Comparison of ENCODE assay signal across 1 cellular context in the genomic region with DNA sequence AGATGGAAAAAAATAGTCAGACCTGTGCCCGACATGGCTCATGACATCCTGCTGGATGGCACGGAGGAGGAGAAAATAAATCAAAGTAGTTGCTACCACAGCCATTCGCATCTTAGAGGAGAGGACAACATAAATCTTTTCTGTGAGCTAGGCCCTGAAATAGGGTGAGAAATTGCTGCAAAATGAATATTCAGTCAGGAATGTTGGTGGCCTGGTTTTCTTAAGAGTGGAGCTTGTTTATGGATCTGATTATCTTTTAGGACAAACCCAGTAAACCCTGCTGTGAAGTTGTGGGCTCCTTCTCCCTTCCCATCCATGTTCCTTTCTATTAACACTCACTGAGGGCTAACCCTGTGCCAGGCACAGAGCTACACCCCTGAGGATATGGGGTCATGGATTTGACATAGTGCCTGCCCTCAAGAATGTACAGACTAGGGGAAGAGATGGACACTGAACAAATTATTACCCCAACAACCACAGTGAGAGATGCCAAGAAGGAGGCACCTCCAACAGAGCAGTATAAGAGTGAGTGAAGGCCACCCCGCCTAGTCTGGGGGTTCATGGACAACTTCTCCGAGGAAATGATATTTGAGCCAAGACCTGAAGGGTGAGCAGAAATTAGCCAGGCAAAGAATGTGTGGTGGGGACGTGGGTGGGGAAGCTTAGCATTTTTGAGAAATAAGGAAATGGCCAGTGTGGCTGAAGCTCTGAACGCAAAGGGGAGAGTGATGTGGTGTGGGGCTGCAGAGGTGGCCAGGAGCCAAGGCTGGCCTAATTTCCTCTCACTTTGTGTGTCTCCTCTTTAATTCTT.
TF ChIP-seq lines count a peak whose summit lies in the region.

No MANE protein-coding gene starts in this region.

TF ChIP-seq in GM12878, 131 proteins besides CTCF, POLR2A, EP300 and RAD21 (continued from another document):
- TF ChIP-seq, protein P1, sequence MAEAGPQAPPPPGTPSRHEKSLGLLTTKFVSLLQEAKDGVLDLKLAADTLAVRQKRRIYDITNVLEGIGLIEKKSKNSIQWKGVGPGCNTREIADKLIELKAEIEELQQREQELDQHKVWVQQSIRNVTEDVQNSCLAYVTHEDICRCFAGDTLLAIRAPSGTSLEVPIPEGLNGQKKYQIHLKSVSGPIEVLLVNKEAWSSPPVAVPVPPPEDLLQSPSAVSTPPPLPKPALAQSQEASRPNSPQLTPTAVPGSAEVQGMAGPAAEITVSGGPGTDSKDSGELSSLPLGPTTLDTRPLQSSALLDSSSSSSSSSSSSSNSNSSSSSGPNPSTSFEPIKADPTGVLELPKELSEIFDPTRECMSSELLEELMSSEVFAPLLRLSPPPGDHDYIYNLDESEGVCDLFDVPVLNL (IDR thresholded peaks at IDR 0.05; ENCODE audit: low read depth, low read length): no peak
- TF ChIP-seq, protein P2, sequence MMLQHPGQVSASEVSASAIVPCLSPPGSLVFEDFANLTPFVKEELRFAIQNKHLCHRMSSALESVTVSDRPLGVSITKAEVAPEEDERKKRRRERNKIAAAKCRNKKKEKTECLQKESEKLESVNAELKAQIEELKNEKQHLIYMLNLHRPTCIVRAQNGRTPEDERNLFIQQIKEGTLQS (IDR thresholded peaks at IDR 0.05; ENCODE audit: borderline replicate concordance, extremely low read depth, low read depth, low read length): no peak
- TF ChIP-seq MYC (IDR thresholded peaks at IDR 0.05; ENCODE audit: insufficient read depth, insufficient read length, insufficient replicate concordance, low read length, severe bottlenecking) (no peak), HDGF (IDR thresholded peaks at IDR 0.05) (0 out of 2 replicates have a peak, but pooled peaks have one; percentile 38), SRF (IDR thresholded peaks at IDR 0.05; ENCODE audit: low read depth in 2 of 2, low read length in 2 of 2) (no peak), KLF5 (IDR thresholded peaks at IDR 0.05; ENCODE audit: partially characterized antibody) (no peak), GATAD2B (conservative IDR thresholded peaks at IDR 0.05; ENCODE audit: low read depth) (no peak), KDM1A (IDR thresholded peaks at IDR 0.05; ENCODE audit: borderline replicate concordance) (no peak), MEF2B (IDR thresholded peaks at IDR 0.05; ENCODE audit: partially characterized antibody, poor library complexity, severe bottlenecking) (no peak), EZH2 (IDR thresholded peaks at IDR 0.05; ENCODE audit: borderline replicate concordance, control insufficient read depth, low read depth, low read length) (no peak), IRF4 (IDR thresholded peaks at IDR 0.05; ENCODE audit: low read depth, low read length) (no peak), EED (IDR thresholded peaks at IDR 0.05; ENCODE audit: low read depth) (peak; percentile 34), CHD1 (IDR thresholded peaks at IDR 0.05; ENCODE audit: low read depth, low read length) (no peak), STAT1 (conservative IDR thresholded peaks at IDR 0.05) (no peak), PAX5 (IDR thresholded peaks at IDR 0.05; ENCODE audit: borderline replicate concordance, low read depth, low read length) (no peak), MEF2A (IDR thresholded peaks at IDR 0.05; ENCODE audit: insufficient read depth, low read depth, low read length) (0 out of 2 replicates have a peak, but pooled peaks have one; percentile 13), SPI1 (IDR thresholded peaks at IDR 0.05; ENCODE audit: borderline replicate concordance, insufficient read depth, low read depth, low read length) (peak; percentile 78), NBN (IDR thresholded peaks at IDR 0.05) (no peak), MTA3 (IDR thresholded peaks at IDR 0.05; ENCODE audit: borderline replicate concordance, low read length) (no peak), CREM (IDR thresholded peaks at IDR 0.05; ENCODE audit: low read depth) (peak; percentile 50; the same call in 1 of the 2 replicates), ZNF622 (IDR thresholded peaks at IDR 0.05) (no peak)
- TF ChIP-seq, protein P3, sequence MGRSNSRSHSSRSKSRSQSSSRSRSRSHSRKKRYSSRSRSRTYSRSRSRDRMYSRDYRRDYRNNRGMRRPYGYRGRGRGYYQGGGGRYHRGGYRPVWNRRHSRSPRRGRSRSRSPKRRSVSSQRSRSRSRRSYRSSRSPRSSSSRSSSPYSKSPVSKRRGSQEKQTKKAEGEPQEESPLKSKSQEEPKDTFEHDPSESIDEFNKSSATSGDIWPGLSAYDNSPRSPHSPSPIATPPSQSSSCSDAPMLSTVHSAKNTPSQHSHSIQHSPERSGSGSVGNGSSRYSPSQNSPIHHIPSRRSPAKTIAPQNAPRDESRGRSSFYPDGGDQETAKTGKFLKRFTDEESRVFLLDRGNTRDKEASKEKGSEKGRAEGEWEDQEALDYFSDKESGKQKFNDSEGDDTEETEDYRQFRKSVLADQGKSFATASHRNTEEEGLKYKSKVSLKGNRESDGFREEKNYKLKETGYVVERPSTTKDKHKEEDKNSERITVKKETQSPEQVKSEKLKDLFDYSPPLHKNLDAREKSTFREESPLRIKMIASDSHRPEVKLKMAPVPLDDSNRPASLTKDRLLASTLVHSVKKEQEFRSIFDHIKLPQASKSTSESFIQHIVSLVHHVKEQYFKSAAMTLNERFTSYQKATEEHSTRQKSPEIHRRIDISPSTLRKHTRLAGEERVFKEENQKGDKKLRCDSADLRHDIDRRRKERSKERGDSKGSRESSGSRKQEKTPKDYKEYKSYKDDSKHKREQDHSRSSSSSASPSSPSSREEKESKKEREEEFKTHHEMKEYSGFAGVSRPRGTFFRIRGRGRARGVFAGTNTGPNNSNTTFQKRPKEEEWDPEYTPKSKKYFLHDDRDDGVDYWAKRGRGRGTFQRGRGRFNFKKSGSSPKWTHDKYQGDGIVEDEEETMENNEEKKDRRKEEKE (IDR thresholded peaks at IDR 0.05): no peak
- TF ChIP-seq, protein P4, sequence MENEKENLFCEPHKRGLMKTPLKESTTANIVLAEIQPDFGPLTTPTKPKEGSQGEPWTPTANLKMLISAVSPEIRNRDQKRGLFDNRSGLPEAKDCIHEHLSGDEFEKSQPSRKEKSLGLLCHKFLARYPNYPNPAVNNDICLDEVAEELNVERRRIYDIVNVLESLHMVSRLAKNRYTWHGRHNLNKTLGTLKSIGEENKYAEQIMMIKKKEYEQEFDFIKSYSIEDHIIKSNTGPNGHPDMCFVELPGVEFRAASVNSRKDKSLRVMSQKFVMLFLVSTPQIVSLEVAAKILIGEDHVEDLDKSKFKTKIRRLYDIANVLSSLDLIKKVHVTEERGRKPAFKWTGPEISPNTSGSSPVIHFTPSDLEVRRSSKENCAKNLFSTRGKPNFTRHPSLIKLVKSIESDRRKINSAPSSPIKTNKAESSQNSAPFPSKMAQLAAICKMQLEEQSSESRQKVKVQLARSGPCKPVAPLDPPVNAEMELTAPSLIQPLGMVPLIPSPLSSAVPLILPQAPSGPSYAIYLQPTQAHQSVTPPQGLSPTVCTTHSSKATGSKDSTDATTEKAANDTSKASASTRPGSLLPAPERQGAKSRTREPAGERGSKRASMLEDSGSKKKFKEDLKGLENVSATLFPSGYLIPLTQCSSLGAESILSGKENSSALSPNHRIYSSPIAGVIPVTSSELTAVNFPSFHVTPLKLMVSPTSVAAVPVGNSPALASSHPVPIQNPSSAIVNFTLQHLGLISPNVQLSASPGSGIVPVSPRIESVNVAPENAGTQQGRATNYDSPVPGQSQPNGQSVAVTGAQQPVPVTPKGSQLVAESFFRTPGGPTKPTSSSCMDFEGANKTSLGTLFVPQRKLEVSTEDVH (IDR thresholded peaks at IDR 0.05; ENCODE audit: low read depth, partially characterized antibody): no peak
- TF ChIP-seq, protein P5, sequence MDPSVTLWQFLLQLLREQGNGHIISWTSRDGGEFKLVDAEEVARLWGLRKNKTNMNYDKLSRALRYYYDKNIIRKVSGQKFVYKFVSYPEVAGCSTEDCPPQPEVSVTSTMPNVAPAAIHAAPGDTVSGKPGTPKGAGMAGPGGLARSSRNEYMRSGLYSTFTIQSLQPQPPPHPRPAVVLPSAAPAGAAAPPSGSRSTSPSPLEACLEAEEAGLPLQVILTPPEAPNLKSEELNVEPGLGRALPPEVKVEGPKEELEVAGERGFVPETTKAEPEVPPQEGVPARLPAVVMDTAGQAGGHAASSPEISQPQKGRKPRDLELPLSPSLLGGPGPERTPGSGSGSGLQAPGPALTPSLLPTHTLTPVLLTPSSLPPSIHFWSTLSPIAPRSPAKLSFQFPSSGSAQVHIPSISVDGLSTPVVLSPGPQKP (IDR thresholded peaks at IDR 0.05; ENCODE audit: low read depth, low read length): no peak
- TF ChIP-seq, protein P6, sequence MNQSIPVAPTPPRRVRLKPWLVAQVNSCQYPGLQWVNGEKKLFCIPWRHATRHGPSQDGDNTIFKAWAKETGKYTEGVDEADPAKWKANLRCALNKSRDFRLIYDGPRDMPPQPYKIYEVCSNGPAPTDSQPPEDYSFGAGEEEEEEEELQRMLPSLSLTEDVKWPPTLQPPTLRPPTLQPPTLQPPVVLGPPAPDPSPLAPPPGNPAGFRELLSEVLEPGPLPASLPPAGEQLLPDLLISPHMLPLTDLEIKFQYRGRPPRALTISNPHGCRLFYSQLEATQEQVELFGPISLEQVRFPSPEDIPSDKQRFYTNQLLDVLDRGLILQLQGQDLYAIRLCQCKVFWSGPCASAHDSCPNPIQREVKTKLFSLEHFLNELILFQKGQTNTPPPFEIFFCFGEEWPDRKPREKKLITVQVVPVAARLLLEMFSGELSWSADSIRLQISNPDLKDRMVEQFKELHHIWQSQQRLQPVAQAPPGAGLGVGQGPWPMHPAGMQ (IDR thresholded peaks at IDR 0.05; ENCODE audit: borderline replicate concordance): no peak
- TF ChIP-seq, protein P7, sequence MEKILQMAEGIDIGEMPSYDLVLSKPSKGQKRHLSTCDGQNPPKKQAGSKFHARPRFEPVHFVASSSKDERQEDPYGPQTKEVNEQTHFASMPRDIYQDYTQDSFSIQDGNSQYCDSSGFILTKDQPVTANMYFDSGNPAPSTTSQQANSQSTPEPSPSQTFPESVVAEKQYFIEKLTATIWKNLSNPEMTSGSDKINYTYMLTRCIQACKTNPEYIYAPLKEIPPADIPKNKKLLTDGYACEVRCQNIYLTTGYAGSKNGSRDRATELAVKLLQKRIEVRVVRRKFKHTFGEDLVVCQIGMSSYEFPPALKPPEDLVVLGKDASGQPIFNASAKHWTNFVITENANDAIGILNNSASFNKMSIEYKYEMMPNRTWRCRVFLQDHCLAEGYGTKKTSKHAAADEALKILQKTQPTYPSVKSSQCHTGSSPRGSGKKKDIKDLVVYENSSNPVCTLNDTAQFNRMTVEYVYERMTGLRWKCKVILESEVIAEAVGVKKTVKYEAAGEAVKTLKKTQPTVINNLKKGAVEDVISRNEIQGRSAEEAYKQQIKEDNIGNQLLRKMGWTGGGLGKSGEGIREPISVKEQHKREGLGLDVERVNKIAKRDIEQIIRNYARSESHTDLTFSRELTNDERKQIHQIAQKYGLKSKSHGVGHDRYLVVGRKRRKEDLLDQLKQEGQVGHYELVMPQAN (conservative IDR thresholded peaks at IDR 0.05): no peak
